In the genomic region with DNA sequence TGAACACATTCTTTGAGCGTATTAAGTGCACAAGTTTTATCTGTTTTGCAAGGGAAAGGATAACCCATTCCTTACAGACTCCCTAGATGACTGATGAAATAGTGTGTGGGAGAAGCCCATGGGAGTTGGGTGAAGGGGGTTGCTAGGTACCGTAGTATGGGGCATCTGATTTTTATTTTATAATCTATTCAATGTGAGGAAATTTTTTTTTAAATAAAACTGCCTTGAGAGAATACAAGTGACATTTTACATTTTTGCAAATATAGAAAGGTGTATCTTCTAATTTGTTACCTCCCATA, we compare ENCODE assay signal across 8 cellular contexts. TPM values are rescaled to one million over a fixed set of nuclear protein-coding genes. Genes with fewer than 3 reads are reported as not detected.
DNase-seq lines count a peak whose midpoint lies in the region; ATAC-seq and TF ChIP-seq lines count a peak whose summit lies in the region.

No MANE protein-coding gene starts in this region.

- H3K4me3 ChIP-seq in GM12864 (ENCODE audit: low read depth, low read length): peak overlapping the region; percentile 100
- peak overlapping the region; percentile 74 for H3K4me3 ChIP-seq in RWPE2 (ENCODE audit: severe bottlenecking)
- peak overlapping the region; percentile 64 to 96 (median 76) for H3K4me3 ChIP-seq in esophagus squamous epithelium
- H3K4me3 ChIP-seq in retinal pigment epithelial cell (ENCODE audit: low read length): peak overlapping the region; percentile 80

- DNase-seq in GM12864 (ENCODE audit: low read depth) (no peak), RWPE2 (ENCODE audit: low spot score) (no peak), esophagus squamous epithelium (lab: John Stamatoyannopoulos, UW) (no peak), retinal pigment epithelial cell (ENCODE audit: low read depth) (no peak), germinal center (ENCODE audit: low spot score) (no peak)

- H3K36me3 ChIP-seq in RWPE2 (ENCODE audit: low read depth): peaks cover 29% of the 10 kb centered on the region
- peaks cover 0 to 5% (median 0%) of the 10 kb centered on the region in 3 donors for H3K36me3 ChIP-seq in esophagus squamous epithelium

- no peak for TF ChIP-seq POLR2A in esophagus squamous epithelium (IDR thresholded peaks at IDR 0.05)

- no peaks in the 10 kb centered on the region for H3K27me3 ChIP-seq in RWPE2 (ENCODE audit: insufficient read depth, poor library complexity, severe bottlenecking)
- H3K27me3 ChIP-seq in esophagus squamous epithelium: no peaks in the 10 kb centered on the region

- no peak overlapping the region for H3K27ac ChIP-seq in RWPE2 (ENCODE audit: poor library complexity, severe bottlenecking)
- peak overlapping the region in 1 of 4 donors; percentile 93 for H3K27ac ChIP-seq in esophagus squamous epithelium

- TF ChIP-seq CTCF in GM12864 (IDR thresholded peaks at IDR 0.05; ENCODE audit: low read depth, low read length, missing control alignments) (no peak), RWPE2 (IDR thresholded peaks at IDR 0.05; ENCODE audit: poor library complexity, severe bottlenecking) (no peak), esophagus squamous epithelium (IDR thresholded peaks at IDR 0.05) (no peak), retinal pigment epithelial cell (conservative IDR thresholded peaks at IDR 0.05; ENCODE audit: low read depth, low read length) (no peak)

- intact Hi-C loops in esophagus squamous epithelium (cut with DNase I): no loop called here

- WGBS in esophagus squamous epithelium, 2 donors: 52 to 63% methylated on average over 2 of the region's 2 CpGs

- H3K9me3 ChIP-seq in RWPE2 (ENCODE audit: severe bottlenecking): no peaks in the 10 kb centered on the region
- peaks cover 0 to under 1% (median 0%) of the 10 kb centered on the region in 3 donors for H3K9me3 ChIP-seq in esophagus squamous epithelium

- H3K4me1 ChIP-seq in RWPE2 (ENCODE audit: insufficient read depth, poor library complexity, severe bottlenecking) (peaks cover 9% of the 10 kb centered on the region), esophagus squamous epithelium (peaks cover 0 to 58% (median 10%) of the 10 kb centered on the region in 3 donors)

- no peak for ATAC-seq in RWPE2 (ENCODE audit: low read depth)
- no peak for ATAC-seq in GM19035 (IDR thresholded peaks at IDR 0.05; ENCODE audit: unreplicated experiment)
- no peak for ATAC-seq in HG02885 (IDR thresholded peaks at IDR 0.05; ENCODE audit: poor library complexity, unreplicated experiment)
- ATAC-seq in GM19467 (IDR thresholded peaks at IDR 0.05; ENCODE audit: unreplicated experiment): no peak

RNA-seq across cellular contexts. Expression of a gene that starts 1.4 kb away (rescaled TPM):
- 10 to 100 TPM; 19.0 to 52.8 (median 28.0) TPM for total RNA-seq in esophagus squamous epithelium

RNA-seq across cellular contexts. Expression of a gene that starts 15.7 kb away (rescaled TPM):
- total RNA-seq in esophagus squamous epithelium: 1 to 10 TPM in 1 of 4 donors, under 1 TPM in 2, not detected in 1; 0.40 to 1.4 (median 0.57) TPM
